ENCODE assay signal across 15 cellular contexts in genomic region chr19:45063851-45064801, GRCh38. TPM values are rescaled to one million over a fixed set of nuclear protein-coding genes. Genes with fewer than 3 reads are reported as not detected.
DNase-seq lines count a peak whose midpoint lies in the region; ATAC-seq and TF ChIP-seq lines count a peak whose summit lies in the region.
"Had no signal": no experiment of that assay in that cellular context is flagged by ENCODE, and none has a peak within 500 bp of the region (broad histone marks: within the 10 kb centered on the region; RNA-seq: fewer than 3 reads in every experiment).

No MANE protein-coding gene starts in this region.

- no peaks in the 10 kb centered on the region for H3K9me3 Mint-ChIP-seq in stimulated activated naive CD8-positive, alpha-beta T cell treated with anti-CD3 and anti-CD28 coated beads, Interleukin-15, amount 100 ng/mL, for 72 hours
- H3K9me3 Mint-ChIP-seq in central memory CD8-positive, alpha-beta T cell, result no peaks in the 10 kb centered on the region
- no peaks in the 10 kb centered on the region for H3K9me3 Mint-ChIP-seq in osteocyte (ENCODE audit: unreplicated experiment)
- H3K9me3 Mint-ChIP-seq: CD8-positive, alpha-beta T cell had no signal

- no peak overlapping the region for H2BK12ac ChIP-seq in trophoblast cell (ENCODE audit: low read length)

- no peaks in the 10 kb centered on the region for H3K4me1 ChIP-seq in trophoblast cell (ENCODE audit: control insufficient read depth in 1 of 2, insufficient read depth in 2 of 2, low read length in 2 of 2)
- H3K4me1 ChIP-seq: BE2C had no signal

- H3K36me3 ChIP-seq in trophoblast cell (ENCODE audit: control insufficient read depth in 1 of 2, insufficient read depth in 2 of 2, low read length in 2 of 2), result peaks cover 78 to 81% of the 10 kb centered on the region in 2 experiments

- peaks cover 53% of the 10 kb centered on the region for H3K36me3 Mint-ChIP-seq in central memory CD8-positive, alpha-beta T cell (ENCODE audit: insufficient read depth)
- peaks cover 43% of the 10 kb centered on the region for H3K36me3 Mint-ChIP-seq in osteocyte (ENCODE audit: unreplicated experiment)

- H3K23ac ChIP-seq in trophoblast cell (ENCODE audit: low read length), result no peak overlapping the region

- peaks cover 11% of the 10 kb centered on the region for H3K4me1 Mint-ChIP-seq in stimulated activated naive CD8-positive, alpha-beta T cell treated with anti-CD3 and anti-CD28 coated beads, Interleukin-15, amount 100 ng/mL, for 72 hours
- peaks cover 12% of the 10 kb centered on the region for H3K4me1 Mint-ChIP-seq in central memory CD8-positive, alpha-beta T cell
- peaks cover 3% of the 10 kb centered on the region for H3K4me1 Mint-ChIP-seq in osteocyte (ENCODE audit: unreplicated experiment)

- no CpG with 5 or more reads among the region's 85 CpGs for WGBS in trophoblast cell (ENCODE audit: extremely low coverage, insufficient coverage, insufficient read length)

- no peak overlapping the region for H3K4me2 ChIP-seq in trophoblast cell (ENCODE audit: low read length)

- no peak overlapping the region for H3K4me3 Mint-ChIP-seq in stimulated activated naive CD8-positive, alpha-beta T cell treated with anti-CD3 and anti-CD28 coated beads, Interleukin-15, amount 100 ng/mL, for 72 hours
- no peak overlapping the region for H3K4me3 Mint-ChIP-seq in central memory CD8-positive, alpha-beta T cell
- no peak overlapping the region for H3K4me3 Mint-ChIP-seq in osteocyte (ENCODE audit: unreplicated experiment)
- H3K4me3 Mint-ChIP-seq: CD14-positive monocyte; CD8-positive, alpha-beta T cell had no signal

- H2AK5ac ChIP-seq in trophoblast cell (ENCODE audit: low read length), result no peak overlapping the region

- H2BK5ac ChIP-seq in trophoblast cell (ENCODE audit: low read depth, low read length, poor library complexity), result no peak overlapping the region

- H3K4ac ChIP-seq in trophoblast cell (ENCODE audit: low read depth, low read length), result no peak overlapping the region

- no peaks in the 10 kb centered on the region for H3K79me2 ChIP-seq in trophoblast cell (ENCODE audit: control insufficient read depth, insufficient read depth, low read length, poor library complexity)

- H3K27me3 Mint-ChIP-seq in stimulated activated naive CD8-positive, alpha-beta T cell treated with anti-CD3 and anti-CD28 coated beads, Interleukin-15, amount 100 ng/mL, for 72 hours, result no peaks in the 10 kb centered on the region
- H3K27me3 Mint-ChIP-seq in central memory CD8-positive, alpha-beta T cell, result no peaks in the 10 kb centered on the region
- no peaks in the 10 kb centered on the region for H3K27me3 Mint-ChIP-seq in osteocyte (ENCODE audit: unreplicated experiment)

- no peak for TF ChIP-seq CTCF in osteocyte (IDR thresholded peaks at IDR 0.05)

- H3K27ac Mint-ChIP-seq in stimulated activated naive CD8-positive, alpha-beta T cell treated with anti-CD3 and anti-CD28 coated beads, Interleukin-15, amount 100 ng/mL, for 72 hours, result no peak overlapping the region
- H3K27ac Mint-ChIP-seq in central memory CD8-positive, alpha-beta T cell (ENCODE audit: low read depth), result peak overlapping the region; percentile 78
- H3K27ac Mint-ChIP-seq in osteocyte (ENCODE audit: unreplicated experiment), result no peak overlapping the region
- H3K27ac Mint-ChIP-seq: CD8-positive, alpha-beta T cell had no signal

- no peak overlapping the region for H3K9ac ChIP-seq in trophoblast cell (ENCODE audit: low read length)

- no peak overlapping the region for H4K91ac ChIP-seq in trophoblast cell (ENCODE audit: low read depth, low read length)

- ATAC-seq in stimulated activated naive CD8-positive, alpha-beta T cell treated with anti-CD3 and anti-CD28 coated beads, Interleukin-15, amount 100 ng/mL, for 72 hours, result peak; percentile 56
- no peak for ATAC-seq in stimulated activated naive CD8-positive, alpha-beta T cell treated with anti-CD3 and anti-CD28 coated beads, Interleukin-15, Interleukin-2, amounts not matched to agents 100 U/mL and 50 U/mL, for 24 hours
- ATAC-seq in central memory CD8-positive, alpha-beta T cell (replicated peaks; ENCODE audit: extremely low read depth, poor library complexity, severe bottlenecking), result no peak
- ATAC-seq: CD8-positive, alpha-beta T cell had no signal

- H4K12ac ChIP-seq in trophoblast cell (ENCODE audit: low read depth, low read length), result no peak overlapping the region

- H3K27ac ChIP-seq in trophoblast cell (ENCODE audit: low read depth, low read length), result no peak overlapping the region
- H3K27ac ChIP-seq: HL-60 had no signal

- no peak overlapping the region for H4K8ac ChIP-seq in trophoblast cell (ENCODE audit: low read depth, low read length)

- H2AFZ ChIP-seq in trophoblast cell (ENCODE audit: insufficient read depth, low read length, poor library complexity), result no peak overlapping the region

- H3K27me3 ChIP-seq in trophoblast cell (ENCODE audit: insufficient read depth, low read length), result no peaks in the 10 kb centered on the region
- H3K27me3 ChIP-seq: BE2C had no signal

- H3K4me3 ChIP-seq in trophoblast cell (ENCODE audit: low read depth, low read length), result no peak overlapping the region

- no peak overlapping the region for H2BK120ac ChIP-seq in trophoblast cell (ENCODE audit: insufficient read depth, low read length, poor library complexity)

- no peak overlapping the region for H3K18ac ChIP-seq in trophoblast cell (ENCODE audit: low read length)

- no peaks in the 10 kb centered on the region for H3K79me1 ChIP-seq in trophoblast cell (ENCODE audit: low read length)

- H3K14ac ChIP-seq in trophoblast cell (ENCODE audit: low read length), result no peak overlapping the region

- H3K9me3 ChIP-seq in trophoblast cell (ENCODE audit: insufficient read depth, low read depth, low read length), result no peaks in the 10 kb centered on the region
- H3K9me3 ChIP-seq: BE2C had no signal

- no peak for DNase-seq in stimulated activated naive CD8-positive, alpha-beta T cell treated with anti-CD3 and anti-CD28 coated beads, Interleukin-15, amount 100 ng/mL, for 72 hours
- DNase-seq in stimulated activated naive CD8-positive, alpha-beta T cell treated with anti-CD3 and anti-CD28 coated beads, Interleukin-15, Interleukin-2, amounts not matched to agents 100 U/mL and 50 U/mL, for 24 hours, result no peak
- no peak for DNase-seq in central memory CD8-positive, alpha-beta T cell (ENCODE audit: low spot score in 2 of 2)
- peak; percentile 83 for DNase-seq in osteocyte (ENCODE audit: extremely low spot score, unreplicated experiment)
- DNase-seq in activated T-cell treated with anti-CD3 and anti-CD28 coated beads, Interleukin-2, amount 50 U/mL, for 1 hour, result no peak
- no peak for DNase-seq in trophoblast cell
- no peak for DNase-seq in stimulated activated CD4-positive, alpha-beta T cell treated with anti-CD3 and anti-CD28 coated beads, Interleukin-2, amount 100 ng/mL, for 24 hours
- DNase-seq: BE2C; CD8-positive, alpha-beta T cell; COR-L47; DMS53; GF-D8; HCEC 1CT had no signal

RNA-seq across cellular contexts. Expression of gene ZNF296, which starts 12.2 kb away (rescaled TPM):
- 0.68 and 0.70 TPM in 2 replicates for total RNA-seq in osteocyte
- polyA plus RNA-seq in trophoblast cell (2013), result 0.62 and 0.67 TPM in 2 replicates

RNA-seq across cellular contexts. Expression of gene GEMIN7, which starts 14.9 kb away (rescaled TPM):
- total RNA-seq in osteocyte, result 19.3 and 25.8 TPM in 2 replicates
- 18.4 and 19.0 TPM in 2 replicates for polyA plus RNA-seq in trophoblast cell (2013)

RNA-seq across cellular contexts. Expression of gene CLASRP, which starts 25.3 kb away (rescaled TPM):
- total RNA-seq in osteocyte, result 77.8 and 81.5 TPM in 2 replicates
- polyA plus RNA-seq in trophoblast cell (2013), result 30.4 TPM in 2 replicates

RNA-seq across cellular contexts. Expression of gene PPP1R37, which starts 28.9 kb away (rescaled TPM):
- 34.8 and 35.4 TPM in 2 replicates for total RNA-seq in osteocyte
- 12.8 and 12.9 TPM in 2 replicates for polyA plus RNA-seq in trophoblast cell (2013)
